In the genomic region with DNA sequence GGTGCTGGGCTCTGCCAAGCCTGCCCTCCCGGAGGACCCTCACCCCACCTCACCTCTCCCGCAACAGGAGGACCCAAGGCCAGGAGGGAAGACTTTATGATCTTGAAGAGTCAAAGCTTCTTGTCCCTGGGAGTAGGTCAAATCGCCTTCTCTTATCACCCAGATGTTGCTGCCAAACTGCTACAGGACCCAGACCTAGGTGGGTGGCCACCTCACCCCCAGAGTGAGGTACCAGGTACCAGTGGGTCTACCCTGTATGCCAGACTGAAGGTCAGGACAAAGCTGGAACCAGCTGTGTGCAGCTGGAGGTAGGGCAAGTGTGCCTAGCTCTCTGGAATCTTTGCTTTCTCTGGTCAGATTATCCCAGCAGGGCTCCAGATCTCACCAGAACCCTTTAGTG, we compare ENCODE assay signal across 31 cellular contexts.
"Had no signal": no experiment of that assay in that cellular context is flagged by ENCODE, and none has a peak within 500 bp of the region (broad histone marks: within the 10 kb centered on the region; RNA-seq: fewer than 3 reads in every experiment).

No MANE protein-coding gene starts in this region.

- H3K36me3 ChIP-seq: cardiac muscle cell, esophagus muscularis mucosa, left lung, prostate gland, stomach, suprapubic skin, tibial nerve, WERI-Rb-1 had no signal

- H3K9me3 ChIP-seq: body of pancreas, esophagus muscularis mucosa, left lung, prostate gland, stomach, suprapubic skin, tibial nerve had no signal

- H3K27ac ChIP-seq: body of pancreas, cardiac muscle cell, esophagus muscularis mucosa, hepatocyte, left lung, prostate gland, stomach, suprapubic skin, WERI-Rb-1 had no signal

- H3K27me3 Mint-ChIP-seq: activated CD4-positive, alpha-beta T cell treated with anti-CD3 and anti-CD28 coated beads, Interleukin-2, amount 10 ng/mL, durations not matched to agents 7 days and 5 days; activated CD8-positive, alpha-beta T cell treated with anti-CD3 and anti-CD28 coated beads for 36 hours; activated naive CD8-positive, alpha-beta T cell treated with anti-CD3 and anti-CD28 coated beads, Interleukin-2, amount 50 U/mL, for 24 hours; T-cell had no signal

- H3K9me3 Mint-ChIP-seq: activated CD4-positive, alpha-beta T cell treated with anti-CD3 and anti-CD28 coated beads, Interleukin-2, amount 10 ng/mL, durations not matched to agents 7 days and 5 days; activated CD8-positive, alpha-beta T cell treated with anti-CD3 and anti-CD28 coated beads for 36 hours; activated naive CD8-positive, alpha-beta T cell treated with anti-CD3 and anti-CD28 coated beads, Interleukin-2, amount 50 U/mL, for 24 hours; effector memory CD8-positive, alpha-beta T cell; neural crest cell; stimulated activated memory B cell treated with anti-CD40 and anti-IgM and Interleukin-4, amounts not matched to agents 10 μg/mL and 1 μg/mL and 100 μg/mL, for 72 hours; T-cell; T-helper 2 cell treated with Interferon-gamma antibody and Interleukin-4, amounts not matched to agents 5 μg/mL and 100 μg/mL, for 36 hours had no signal

- H3K4me3 Mint-ChIP-seq: activated CD4-positive, alpha-beta T cell treated with anti-CD3 and anti-CD28 coated beads, Interleukin-2, amount 10 ng/mL, durations not matched to agents 7 days and 5 days; activated CD8-positive, alpha-beta memory T cell treated with anti-CD3 and anti-CD28 coated beads, Interleukin-2, amount 10 ng/mL, durations not matched to agents 7 days and 5 days; activated CD8-positive, alpha-beta T cell treated with anti-CD3 and anti-CD28 coated beads for 36 hours; activated naive CD8-positive, alpha-beta T cell treated with anti-CD3 and anti-CD28 coated beads, Interleukin-2, amount 50 U/mL, for 24 hours; effector memory CD8-positive, alpha-beta T cell; neural crest cell; stimulated activated memory B cell treated with anti-CD40 and anti-IgM and Interleukin-4, amounts not matched to agents 10 μg/mL and 1 μg/mL and 100 μg/mL, for 72 hours; T-cell; T-helper 2 cell treated with Interferon-gamma antibody and Interleukin-4, amounts not matched to agents 5 μg/mL and 100 μg/mL, for 36 hours had no signal

- H3K4me3 ChIP-seq: body of pancreas, cardiac muscle cell, dorsolateral prefrontal cortex, esophagus muscularis mucosa, hepatocyte, left lung, lung, prostate gland, stomach, suprapubic skin, tibial nerve had no signal

- ATAC-seq: activated CD8-positive, alpha-beta memory T cell treated with anti-CD3 and anti-CD28 coated beads, Interleukin-2, amount 10 ng/mL, durations not matched to agents 7 days and 5 days; activated CD8-positive, alpha-beta T cell treated with anti-CD3 and anti-CD28 coated beads for 36 hours; activated naive CD8-positive, alpha-beta T cell treated with anti-CD3 and anti-CD28 coated beads, Interleukin-2, amount 50 U/mL, for 24 hours; body of pancreas; effector memory CD8-positive, alpha-beta T cell; left lung; stimulated activated memory B cell treated with anti-CD40 and anti-IgM and Interleukin-4, amounts not matched to agents 10 μg/mL and 1 μg/mL and 100 μg/mL, for 72 hours; T-cell had no signal

- H3K4me2 ChIP-seq: hepatocyte had no signal

- DNase-seq: activated CD4-positive, alpha-beta T cell treated with anti-CD3 and anti-CD28 coated beads, Interleukin-2, amount 10 ng/mL, durations not matched to agents 7 days and 5 days; activated CD4-positive, CD25-positive, alpha-beta regulatory T cell treated with anti-CD3 and anti-CD28 coated beads, Interleukin-2, amount 50 U/mL, for 72 hours; activated CD8-positive, alpha-beta memory T cell treated with anti-CD3 and anti-CD28 coated beads, Interleukin-2, amount 10 ng/mL, durations not matched to agents 7 days and 5 days; activated CD8-positive, alpha-beta T cell treated with anti-CD3 and anti-CD28 coated beads for 36 hours; activated gamma-delta T cell; activated naive CD4-positive, alpha-beta T cell treated with anti-CD3 and anti-CD28 coated beads, Interleukin-2, amount 50 U/mL, for 16 hours; activated naive CD8-positive, alpha-beta T cell treated with anti-CD3 and anti-CD28 coated beads, Interleukin-2, amount 50 U/mL, for 24 hours; activated T-cell treated with anti-CD3 and anti-CD28 coated beads for 4 hours; anterior cingulate cortex; body of pancreas; effector memory CD8-positive, alpha-beta T cell; glutamatergic neuron; kidney glomerular epithelial cell; midbrain; stimulated activated CD4-positive, alpha-beta T cell treated with anti-CD3 and anti-CD28 coated beads, Interleukin-12 subunit alpha, Interleukin-12 subunit beta, amount 100 ng/mL, for 4 hours; stimulated activated CD4-positive, alpha-beta T cell treated with anti-CD3 and anti-CD28 coated beads, Interleukin-1b, Interleukin-23, amount 100 ng/mL, for 48 hours; stomach; T-cell; WERI-Rb-1 had no signal

- H2AFZ ChIP-seq: hepatocyte had no signal

- H3K36me3 Mint-ChIP-seq: activated CD8-positive, alpha-beta memory T cell treated with anti-CD3 and anti-CD28 coated beads, Interleukin-2, amount 10 ng/mL, durations not matched to agents 7 days and 5 days; stimulated activated memory B cell treated with anti-CD40 and anti-IgM and Interleukin-4, amounts not matched to agents 10 μg/mL and 1 μg/mL and 100 μg/mL, for 72 hours; T-cell had no signal

- H3K27me3 ChIP-seq: body of pancreas, cardiac muscle cell, dorsolateral prefrontal cortex, esophagus muscularis mucosa, hepatocyte, left lung, stomach, suprapubic skin, tibial nerve had no signal

- H3K27ac Mint-ChIP-seq: activated CD4-positive, alpha-beta T cell treated with anti-CD3 and anti-CD28 coated beads, Interleukin-2, amount 10 ng/mL, durations not matched to agents 7 days and 5 days; activated CD8-positive, alpha-beta memory T cell treated with anti-CD3 and anti-CD28 coated beads, Interleukin-2, amount 10 ng/mL, durations not matched to agents 7 days and 5 days; activated CD8-positive, alpha-beta T cell treated with anti-CD3 and anti-CD28 coated beads for 36 hours; activated naive CD8-positive, alpha-beta T cell treated with anti-CD3 and anti-CD28 coated beads, Interleukin-2, amount 50 U/mL, for 24 hours; T-helper 2 cell treated with Interferon-gamma antibody and Interleukin-4, amounts not matched to agents 5 μg/mL and 100 μg/mL, for 36 hours had no signal
